12 cellular contexts compared by ENCODE assay signal in the genomic region with DNA sequence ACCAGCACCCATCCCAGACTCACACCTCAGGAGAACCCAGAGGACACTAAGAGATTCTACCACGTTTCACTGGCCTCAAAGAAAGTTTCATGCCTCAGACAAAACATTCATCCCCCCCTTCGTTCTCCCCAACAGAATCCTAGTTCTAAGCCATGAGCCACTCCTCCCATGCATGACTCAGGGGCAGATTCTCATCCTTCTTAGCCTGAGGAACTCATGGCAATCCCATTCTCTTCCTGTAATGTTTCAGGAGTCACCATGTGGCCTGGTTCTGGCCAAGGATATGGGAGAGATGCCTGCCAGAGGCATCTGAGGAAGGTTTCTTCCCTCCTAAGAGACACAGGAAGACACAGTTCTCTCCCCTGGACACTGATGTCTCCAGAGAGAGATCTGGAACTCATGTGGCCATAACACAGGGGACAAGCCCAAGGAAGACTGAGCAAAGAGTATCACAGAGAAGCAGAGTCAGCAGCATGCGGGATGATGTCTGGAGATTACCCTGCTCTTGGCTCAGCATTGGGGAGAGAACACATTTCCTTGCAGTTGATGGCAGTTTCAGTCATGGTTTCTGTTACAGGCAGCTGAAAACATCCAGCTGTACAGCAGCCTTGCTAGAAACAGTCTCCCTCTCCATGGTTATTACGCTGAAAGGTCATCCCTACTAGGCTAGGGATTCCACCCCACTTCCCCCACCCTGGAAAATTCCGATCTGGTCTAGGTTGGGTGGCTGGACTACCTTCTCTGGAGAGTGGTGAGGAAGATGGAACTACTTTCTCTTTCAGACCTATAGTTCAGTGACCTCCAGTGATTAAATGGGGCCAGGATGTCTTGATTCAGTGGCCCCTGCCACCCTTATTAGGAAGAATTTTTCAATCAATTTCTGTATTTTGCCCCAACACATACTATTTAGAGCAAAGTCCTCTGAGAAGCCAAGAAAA.
DNase-seq lines count a peak whose midpoint lies in the region; ATAC-seq, FAIRE-seq and TF ChIP-seq lines count a peak whose summit lies in the region.
"Had no signal": no experiment of that assay in that cellular context is flagged by ENCODE, and none has a peak within 500 bp of the region (broad histone marks: within the 10 kb centered on the region; RNA-seq: fewer than 3 reads in every experiment).

No MANE protein-coding gene starts in this region.

- peaks cover 0 to 5% (median 0%) of the 10 kb centered on the region in 5 donors for H3K36me3 Mint-ChIP-seq in naive thymus-derived CD4-positive, alpha-beta T cell

- H2BK120ac ChIP-seq in H1 (replicated peaks; ENCODE audit: low read depth, low read length): no peak overlapping the region

- H3K9me3 ChIP-seq in H1 (ENCODE audit: insufficient read depth in 2 of 2, low read depth in 1 of 2, low read length in 1 of 2) (no peaks in the 10 kb centered on the region), gastrocnemius medialis (no peaks in the 10 kb centered on the region)
- no peaks in the 10 kb centered on the region for H3K9me3 ChIP-seq in naive thymus-derived CD4-positive, alpha-beta T cell (ENCODE audit: control insufficient read depth in 2 of 3, low read length in 3 of 3)
- H3K9me3 ChIP-seq: BE2C had no signal

- no peak for TF ChIP-seq RAD21 in H1 (IDR thresholded peaks at IDR 0.05 in 1 of 2, conservative IDR thresholded peaks at IDR 0.05 in 1 of 2; ENCODE audit: low read depth in 2 of 2, low read length in 2 of 2)

- no peaks in the 10 kb centered on the region for H3K4me1 Mint-ChIP-seq in naive thymus-derived CD4-positive, alpha-beta T cell

- H3K23me2 ChIP-seq in H1 (ENCODE audit: low read depth, low read length): no peaks in the 10 kb centered on the region

- no peak overlapping the region for H3K4me3 ChIP-seq in H1 (ENCODE audit: extremely low read depth in 1 of 4, insufficient read depth in 2 of 4, low read depth in 3 of 4, low read length in 4 of 4)
- H3K4me3 ChIP-seq in gastrocnemius medialis: no peak overlapping the region
- no peak overlapping the region for H3K4me3 ChIP-seq in naive thymus-derived CD4-positive, alpha-beta T cell (ENCODE audit: low read length)

- TF ChIP-seq POLR2A in H1 (IDR thresholded peaks at IDR 0.05; ENCODE audit: control extremely low read depth in 1 of 2, low read depth in 2 of 2, low read length in 2 of 2) (no peak), gastrocnemius medialis (IDR thresholded peaks at IDR 0.05) (no peak)

- H3K36me3 ChIP-seq in H1 (ENCODE audit: control insufficient read depth in 2 of 4, insufficient read depth in 4 of 4, low read length in 3 of 4): peaks cover 0 to 9% (median 3%) of the 10 kb centered on the region in 4 experiments; a peak in 3 of 8 replicates
- no peaks in the 10 kb centered on the region for H3K36me3 ChIP-seq in gastrocnemius medialis
- no peaks in the 10 kb centered on the region for H3K36me3 ChIP-seq in naive thymus-derived CD4-positive, alpha-beta T cell (ENCODE audit: control insufficient read depth in 2 of 3, insufficient read depth in 3 of 3, low read length in 3 of 3)
- H3K36me3 ChIP-seq: BE2C had no signal

- no peaks in the 10 kb centered on the region for H4K20me1 ChIP-seq in H1 (replicated peaks in 1 of 2; ENCODE audit: control insufficient read depth in 1 of 2, insufficient read depth in 2 of 2, low read length in 2 of 2)

- H3K4me1 ChIP-seq in H1 (replicated peaks in 1 of 4; ENCODE audit: control insufficient read depth in 3 of 4, insufficient read depth in 4 of 4, low read length in 3 of 4) (peaks cover 0 to 7% (median 4%) of the 10 kb centered on the region in 4 experiments; a peak in 4 of 7 replicates), gastrocnemius medialis (peaks cover 4 to 9% of the 10 kb centered on the region in 2 donors)
- H3K4me1 ChIP-seq in naive thymus-derived CD4-positive, alpha-beta T cell (ENCODE audit: control insufficient read depth in 2 of 2, insufficient read depth in 2 of 2, low read length in 2 of 2): no peaks in the 10 kb centered on the region

- no peak for TF ChIP-seq EP300 in H1 (IDR thresholded peaks at IDR 0.05; ENCODE audit: borderline replicate concordance in 1 of 2, low read depth in 2 of 2, low read length in 2 of 2)

- H3K27me3 ChIP-seq in H1 (replicated peaks in 1 of 4; ENCODE audit: control insufficient read depth in 3 of 4, extremely low read depth in 1 of 4, insufficient read depth in 3 of 4, low read length in 3 of 4) (no peaks in the 10 kb centered on the region), gastrocnemius medialis (no peaks in the 10 kb centered on the region)
- H3K27me3 ChIP-seq in naive thymus-derived CD4-positive, alpha-beta T cell (ENCODE audit: control insufficient read depth in 2 of 2, insufficient read depth in 2 of 2, low read length in 2 of 2): no peaks in the 10 kb centered on the region
- H3K27me3 ChIP-seq: BE2C had no signal

- DNase-seq in GM10266 (ENCODE audit: extremely low spot score) (peak; percentile 25), H1 (ENCODE audit: low read depth in 1 of 2, low spot score in 2 of 2) (no peak), GDM1 (lab: John Stamatoyannopoulos, UW) (no peak), gastrocnemius medialis (no peak), SW 1271 (lab: John Stamatoyannopoulos, UW) (no peak)
- DNase-seq in naive thymus-derived CD4-positive, alpha-beta T cell: no peak
- DNase-seq: activated CD4-positive, CD25-positive, alpha-beta regulatory T cell; anterior cingulate cortex; BE2C; NCI-H2171 had no signal

- H3K4ac ChIP-seq in H1 (replicated peaks; ENCODE audit: insufficient read length, low read depth, low read length): no peak overlapping the region

- no peak overlapping the region for H4K91ac ChIP-seq in H1 (replicated peaks; ENCODE audit: insufficient read length, low read length)

- POLR2A ChIA-PET in H1 (lab: Charles Lee; ENCODE audit: partially characterized antibody): no interaction called here
- POLR2A ChIA-PET in naive thymus-derived CD4-positive, alpha-beta T cell (lab: Charles Lee): no interaction called here

- 0 out of 2 replicates have a peak overlapping the region, but pooled peaks have one; percentile 4 for H2BK15ac ChIP-seq in H1 (ENCODE audit: low read length)

- peaks cover 0 to 2% (median 0%) of the 10 kb centered on the region in 11 donors for H3K9me3 Mint-ChIP-seq in naive thymus-derived CD4-positive, alpha-beta T cell

- TF ChIP-seq CTCF in GM10266 (IDR thresholded peaks at IDR 0.05; ENCODE audit: control insufficient read depth, insufficient read depth, low read depth, missing control alignments): no peak
- no peak for TF ChIP-seq CTCF in H1 (IDR thresholded peaks at IDR 0.05; ENCODE audit: control extremely low read depth in 1 of 3, insufficient read depth in 1 of 3, low read depth in 1 of 3, low read length in 3 of 3)
- no peak for TF ChIP-seq CTCF in gastrocnemius medialis (IDR thresholded peaks at IDR 0.05 in 4 of 5, conservative IDR thresholded peaks at IDR 0.05 in 1 of 5)

- peaks cover 0 to 53% (median 12%) of the 10 kb centered on the region in 5 donors for H3K27me3 Mint-ChIP-seq in naive thymus-derived CD4-positive, alpha-beta T cell

- ATAC-seq in GM21390 (IDR thresholded peaks at IDR 0.05; ENCODE audit: unreplicated experiment) (peak; percentile 74), HG03139 (IDR thresholded peaks at IDR 0.05; ENCODE audit: unreplicated experiment) (peak; percentile 53), gastrocnemius medialis (no peak)
- ATAC-seq in naive thymus-derived CD4-positive, alpha-beta T cell: no peak

- peak overlapping the region; percentile 38; the same call in 1 of the 2 replicates for H2BK20ac ChIP-seq in H1 (ENCODE audit: low read length)

- H3K27ac ChIP-seq in H1 (ENCODE audit: low read depth, low read length): no peak overlapping the region
- H3K27ac ChIP-seq in gastrocnemius medialis: no peak overlapping the region
- H3K27ac ChIP-seq in naive thymus-derived CD4-positive, alpha-beta T cell (ENCODE audit: low read depth, low read length): no peak overlapping the region

- H2BK5ac ChIP-seq in H1 (ENCODE audit: low read depth, low read length): peak overlapping the region; percentile 37; the same call in 1 of the 2 replicates

- CTCF ChIA-PET in H1 (lab: Charles Lee; ENCODE audit: partially characterized antibody): no interaction called here
- CTCF ChIA-PET in naive thymus-derived CD4-positive, alpha-beta T cell (lab: Charles Lee): no interaction called here

- no peak overlapping the region for H2BK12ac ChIP-seq in H1 (ENCODE audit: low read depth, low read length)

- H3K27ac Mint-ChIP-seq in naive thymus-derived CD4-positive, alpha-beta T cell: no peak overlapping the region

- H3K18ac ChIP-seq in H1 (ENCODE audit: extremely low read depth, low read length): no peak overlapping the region

- H4K8ac ChIP-seq in H1 (ENCODE audit: extremely low read depth, insufficient read depth, low read length): no peak overlapping the region

- H3K56ac ChIP-seq in H1 (replicated peaks; ENCODE audit: insufficient read length, low read depth, low read length): no peak overlapping the region

- H3K23ac ChIP-seq in H1 (ENCODE audit: insufficient read length): no peak overlapping the region

- in situ Hi-C loops in gastrocnemius medialis (cut with MboI; ENCODE audit: low sequenced_read_pairs in 4 of 4): no loop called here

- 84% methylated on average over 5 of the region's 5 CpGs; no CpG with 5 or more reads in 1 of the 2 experiments for WGBS in H1 (ENCODE audit: extremely low coverage in 1 of 2, insufficient coverage in 1 of 2, insufficient read length in 1 of 2, insufficient replicate concordance in 2 of 2, low coverage in 1 of 2, low lambda C conversion rate in 2 of 2, missing lambda C conversion rate in 1 of 2), 2 experiments

- H3K79me2 ChIP-seq in H1 (ENCODE audit: control insufficient read depth in 1 of 2, insufficient read depth in 2 of 2, low read length in 2 of 2): no peaks in the 10 kb centered on the region

- H2AK5ac ChIP-seq in H1 (ENCODE audit: low read depth, low read length): no peak overlapping the region

- H3K9ac ChIP-seq in H1 (replicated peaks in 1 of 4; ENCODE audit: extremely low read depth in 1 of 4, low read depth in 3 of 4, low read length in 3 of 4): no peak overlapping the region

- no peak overlapping the region for H3K14ac ChIP-seq in H1 (ENCODE audit: insufficient read length)

- no peak overlapping the region for H2AFZ ChIP-seq in H1 (ENCODE audit: low read length)

- intact Hi-C loops in gastrocnemius medialis (cut with DNase I; ENCODE audit: low total_unique reads): no loop called here
- intact Hi-C loops in naive thymus-derived CD4-positive, alpha-beta T cell (cut with micrococcal nuclease): no loop called here

- H3K4me2 ChIP-seq in H1 (ENCODE audit: insufficient read depth in 1 of 2, low read depth in 2 of 2, low read length in 2 of 2): no peak overlapping the region

- no peaks in the 10 kb centered on the region for H3K79me1 ChIP-seq in H1 (ENCODE audit: low read depth, low read length)

- FAIRE-seq in H1 (lab: Jason Lieb, UNC): no peak

- H4K5ac ChIP-seq in H1 (ENCODE audit: insufficient read length, low read depth, low read length): no peak overlapping the region

- no peak overlapping the region for H3K4me3 Mint-ChIP-seq in naive thymus-derived CD4-positive, alpha-beta T cell

TF ChIP-seq in H1, 55 proteins besides CTCF, POLR2A, EP300 and RAD21 (continues in another document):
- TF ChIP-seq EZH2 (IDR thresholded peaks at IDR 0.05; ENCODE audit: low read depth, low read length, severe bottlenecking) (no peak), ZNF274 (IDR thresholded peaks at IDR 0.05; ENCODE audit: borderline replicate concordance, extremely low read depth, low read length) (no peak)

Comparison
In these comparisons a context has a peak if more than half of its experiments do, and no peak if none do; other contexts are left out.
1. ATAC-seq: peak in GM21390 (single experiment) and HG03139 (single experiment); none in gastrocnemius medialis (0 of 2) and naive thymus-derived CD4-positive, alpha-beta T cell (single experiment).